Comparison of ENCODE assay signal across 37 cellular contexts in genomic region chrX:41728125-41728524, GRCh38. TPM values are rescaled to one million over a fixed set of nuclear protein-coding genes. Genes with fewer than 3 reads are reported as not detected.
"Had no signal": no experiment of that assay in that cellular context is flagged by ENCODE, and none has a peak within 500 bp of the region (broad histone marks: within the 10 kb centered on the region; RNA-seq: fewer than 3 reads in every experiment).

No MANE protein-coding gene starts in this region.

- H3K27me3 Mint-ChIP-seq: activated CD4-positive, alpha-beta memory T cell treated with anti-CD3 and anti-CD28 coated beads, Interleukin-2, amount 10 ng/mL, durations not matched to agents 7 days and 5 days; activated naive CD4-positive, alpha-beta T cell treated with anti-CD3 and anti-CD28 coated beads, Interleukin-2, amount 10 ng/mL, durations not matched to agents 7 days and 5 days; activated naive CD8-positive, alpha-beta T cell; activated naive CD8-positive, alpha-beta T cell treated with anti-CD3 and anti-CD28 coated beads, Interleukin-2, amount 50 U/mL, for 24 hours had no signal

- H3K9me3 ChIP-seq: MG63 had no signal

- H3K36me3 ChIP-seq: brain microvascular endothelial cell, MG63, WERI-Rb-1 had no signal

- H3K27me3 ChIP-seq: brain microvascular endothelial cell, MG63 had no signal

- ATAC-seq: activated naive CD8-positive, alpha-beta T cell treated with anti-CD3 and anti-CD28 coated beads, Interleukin-2, amount 50 U/mL, for 24 hours; Right ventricle myocardium inferior; SK-N-SH treated with all-trans-retinoic acid at 6 μM for 48 hours had no signal

- H3K27ac ChIP-seq: brain microvascular endothelial cell, PC-9, RWPE1, WERI-Rb-1 had no signal

- H3K4me2 ChIP-seq: PC-9 had no signal

- H2AFZ ChIP-seq: PC-9 had no signal

- FAIRE-seq: RCC 7860 had no signal

- H3K4me3 ChIP-seq: MG63, PC-9 had no signal

- H3K4me3 Mint-ChIP-seq: activated CD4-positive, alpha-beta memory T cell treated with anti-CD3 and anti-CD28 coated beads, Interleukin-2, amount 10 ng/mL, durations not matched to agents 7 days and 5 days; activated naive CD4-positive, alpha-beta T cell treated with anti-CD3 and anti-CD28 coated beads, Interleukin-2, amount 10 ng/mL, durations not matched to agents 7 days and 5 days; activated naive CD8-positive, alpha-beta T cell; activated naive CD8-positive, alpha-beta T cell treated with anti-CD3 and anti-CD28 coated beads, Interleukin-2, amount 50 U/mL, for 24 hours; activated T-cell treated with anti-CD3 and anti-CD28 coated beads, Interleukin-2, amount 50 U/mL, for 4 hours; activated T-helper 1 cell treated with anti-CD3 and anti-CD28 coated beads, Interleukin-12 subunit alpha, Interleukin-12 subunit beta, Interleukin-2, Interleukin-4 antibody, amounts not matched to agents 30 ng/mL and 10 ng/mL and 1 ng/mL, durations not matched to agents 14 hours and 24 hours and 36 hours had no signal

- H3K9me3 Mint-ChIP-seq: activated CD4-positive, alpha-beta memory T cell treated with anti-CD3 and anti-CD28 coated beads, Interleukin-2, amount 10 ng/mL, durations not matched to agents 7 days and 5 days; activated naive CD4-positive, alpha-beta T cell treated with anti-CD3 and anti-CD28 coated beads, Interleukin-2, amount 10 ng/mL, durations not matched to agents 7 days and 5 days; activated naive CD8-positive, alpha-beta T cell treated with anti-CD3 and anti-CD28 coated beads, Interleukin-2, amount 50 U/mL, for 24 hours; activated T-cell treated with anti-CD3 and anti-CD28 coated beads, Interleukin-2, amount 50 U/mL, for 4 hours; activated T-helper 1 cell treated with anti-CD3 and anti-CD28 coated beads, Interleukin-12 subunit alpha, Interleukin-12 subunit beta, Interleukin-2, Interleukin-4 antibody, amounts not matched to agents 30 ng/mL and 10 ng/mL and 1 ng/mL, durations not matched to agents 14 hours and 24 hours and 36 hours had no signal

- H3K27ac Mint-ChIP-seq: activated CD4-positive, alpha-beta memory T cell treated with anti-CD3 and anti-CD28 coated beads, Interleukin-2, amount 10 ng/mL, durations not matched to agents 7 days and 5 days; activated naive CD4-positive, alpha-beta T cell treated with anti-CD3 and anti-CD28 coated beads, Interleukin-2, amount 10 ng/mL, durations not matched to agents 7 days and 5 days; activated naive CD8-positive, alpha-beta T cell; activated naive CD8-positive, alpha-beta T cell treated with anti-CD3 and anti-CD28 coated beads, Interleukin-2, amount 50 U/mL, for 24 hours; activated T-helper 1 cell treated with anti-CD3 and anti-CD28 coated beads, Interleukin-12 subunit alpha, Interleukin-12 subunit beta, Interleukin-2, Interleukin-4 antibody, amounts not matched to agents 30 ng/mL and 10 ng/mL and 1 ng/mL, durations not matched to agents 14 hours and 24 hours and 36 hours had no signal

- DNase-seq: activated CD4-positive, alpha-beta memory T cell treated with anti-CD3 and anti-CD28 coated beads, Interleukin-2, amount 10 ng/mL, durations not matched to agents 7 days and 5 days; activated CD4-positive, alpha-beta T cell treated with anti-CD3 and anti-CD28 coated beads for 1 hour; activated CD4-positive, alpha-beta T cell treated with anti-CD3 and anti-CD28 coated beads for 48 hours; activated CD4-positive, CD25-positive, alpha-beta regulatory T cell; activated effector memory CD4-positive, alpha-beta T cell treated with Interleukin-2 at 50 U/mL for 16 hours; activated naive CD4-positive, alpha-beta T cell treated with anti-CD3 and anti-CD28 coated beads, Interleukin-2, amount 10 ng/mL, durations not matched to agents 7 days and 5 days; activated naive CD8-positive, alpha-beta T cell treated with anti-CD3 and anti-CD28 coated beads, Interleukin-2, amount 50 U/mL, for 24 hours; activated T-cell treated with anti-CD3 and anti-CD28 coated beads for 4 hours; activated T-cell treated with anti-CD3 and anti-CD28 coated beads, Interleukin-2, amount 50 U/mL, for 4 hours; anterior cingulate cortex; brain microvascular endothelial cell; central memory CD4-positive, alpha-beta T cell; Kasumi-1; MG63; NCI-H1048; NCI-H1105 treated with DMSO at 0.1 percent for 48 hours; NCI-H1436; NCI-H1694 treated with DMSO at 0.1 percent for 48 hours; NCI-H2029; NCI-H345; NCI-H524 treated with DMSO at 0.1 percent for 48 hours; PC-9; SIG-M5; SW 1271; T1000; WERI-Rb-1 had no signal

RNA-seq across cellular contexts. Expression of gene GPR82, which starts 4.1 kb away (rescaled TPM):
- total RNA-seq: activated CD4-positive, alpha-beta memory T cell treated with anti-CD3 and anti-CD28 coated beads, Interleukin-2, amount 10 ng/mL, durations not matched to agents 7 days and 5 days; cerebellum; NCI-H460; PC-9; SK-MEL-5 had no signal

RNA-seq across cellular contexts. Expression of gene GPR34, which starts 39.4 kb away (rescaled TPM):
- total RNA-seq: activated CD4-positive, alpha-beta memory T cell treated with anti-CD3 and anti-CD28 coated beads, Interleukin-2, amount 10 ng/mL, durations not matched to agents 7 days and 5 days; OCI-LY7; PC-9; SK-MEL-5; T-helper 2 cell treated with Interferon-gamma antibody and Interleukin-4, amounts not matched to agents 100 ng/mL and 5 ng/mL, for 36 hours had no signal
